11 cellular contexts compared by ENCODE assay signal in the genomic region with DNA sequence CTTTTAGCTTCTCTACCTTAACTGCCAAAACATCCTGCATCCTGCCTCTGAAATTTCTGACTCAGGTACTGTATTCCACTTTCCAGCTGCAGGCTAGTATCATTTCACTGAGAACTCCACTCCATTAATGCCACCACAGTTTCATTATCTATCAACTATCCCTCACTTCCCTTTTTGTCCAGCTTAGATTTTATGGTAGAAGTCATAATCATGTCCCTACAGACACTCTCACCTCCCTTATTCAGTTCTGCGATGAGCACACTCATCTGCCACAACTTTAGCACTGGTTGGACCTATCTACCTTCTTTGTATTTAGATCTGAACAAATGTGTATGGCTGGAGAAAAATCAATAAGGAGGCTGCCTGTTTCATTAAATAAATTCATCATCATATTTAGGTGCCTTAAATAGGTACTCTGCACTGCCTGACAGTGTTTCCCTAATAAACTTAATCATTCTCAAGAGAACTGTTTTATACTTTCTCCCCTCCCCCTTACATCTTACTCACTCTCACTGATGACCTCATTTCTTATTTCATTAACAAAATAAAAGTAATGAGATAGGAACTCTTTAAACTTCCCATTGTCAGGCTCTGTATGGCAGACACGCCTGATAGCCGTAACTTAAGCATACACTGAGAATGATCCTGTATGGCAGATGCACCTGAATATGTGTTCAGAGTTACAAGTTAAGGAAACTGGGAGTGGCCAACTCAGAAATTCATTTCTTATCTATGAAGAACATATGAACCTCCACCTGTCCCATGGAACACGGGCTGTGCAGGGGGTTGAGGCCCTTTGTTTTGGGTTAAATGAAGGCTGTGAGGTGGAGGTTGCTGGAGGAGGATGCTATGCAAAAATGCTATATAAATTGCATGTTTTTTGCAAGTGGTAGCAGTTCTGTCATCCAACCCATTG.
DNase-seq lines count a peak whose midpoint lies in the region; ATAC-seq, FAIRE-seq and TF ChIP-seq lines count a peak whose summit lies in the region.
"Had no signal": no experiment of that assay in that cellular context is flagged by ENCODE, and none has a peak within 500 bp of the region (broad histone marks: within the 10 kb centered on the region; RNA-seq: fewer than 3 reads in every experiment).

No MANE protein-coding gene starts in this region.

- POLR2A ChIA-PET in HepG2 (lab: Yijun Ruan, JAX) = no interaction called here

- FAIRE-seq in HepG2 (lab: Jason Lieb, UNC) = no peak

- H3K27me3 ChIP-seq in HepG2 (ENCODE audit: control insufficient read depth in 1 of 2, insufficient read depth in 2 of 2, low read length in 2 of 2) = peaks cover 0 to 2% of the 10 kb centered on the region in 2 experiments; a peak in 1 of 5 replicates
- no peaks in the 10 kb centered on the region for H3K27me3 ChIP-seq in WERI-Rb-1 (ENCODE audit: insufficient read depth, low read depth, severe bottlenecking)

- in situ Hi-C loops in HepG2 (cut with HindIII; ENCODE audit: extremely low pct_ligation_motif_present, low pct_unique_long_range_greater_than_20kb) = no loop called here

- no peaks in the 10 kb centered on the region for H3K79me2 ChIP-seq in HepG2 (ENCODE audit: insufficient read depth, low read length)

- TF ChIP-seq RAD21 in HepG2 (CRISPR knock-in tag; IDR thresholded peaks at IDR 0.05) = no peak

- WGBS in HepG2 (ENCODE audit: low lambda C conversion rate) = 39% methylated on average over 4 of the region's 4 CpGs

- H3K9me3 ChIP-seq in HepG2 (ENCODE audit: low read length) = no peaks in the 10 kb centered on the region
- H3K9me3 ChIP-seq in WERI-Rb-1 (ENCODE audit: severe bottlenecking) = no peaks in the 10 kb centered on the region

- TF ChIP-seq CTCF in HepG2 (CRISPR knock-in tag; IDR thresholded peaks at IDR 0.05) (no peak), WERI-Rb-1 (IDR thresholded peaks at IDR 0.05; ENCODE audit: low read depth, low read length) (no peak)

- no TSS peak for BruUV-seq in HepG2 (replicated peaks; lab: Mats Ljungman, UMichigan)

- no peak overlapping the region for H3K4me2 ChIP-seq in HepG2 (ENCODE audit: low read depth, low read length)

- ATAC-seq in GM18868 (IDR thresholded peaks at IDR 0.05; ENCODE audit: unreplicated experiment) = peak; percentile 74
- peak; percentile 56 for ATAC-seq in GM21825 (IDR thresholded peaks at IDR 0.05; ENCODE audit: unreplicated experiment)
- peak; percentile 46 for ATAC-seq in HG03460 (IDR thresholded peaks at IDR 0.05; ENCODE audit: unreplicated experiment)
- ATAC-seq in HepG2 = no peak

- H3K36me3 ChIP-seq in HepG2 (replicated peaks in 1 of 2; ENCODE audit: control insufficient read depth in 1 of 2, insufficient read depth in 2 of 2, low read length in 2 of 2) (no peaks in the 10 kb centered on the region), WERI-Rb-1 (no peaks in the 10 kb centered on the region)

- H3K4me3 ChIP-seq in HepG2 (replicated peaks in 1 of 3; ENCODE audit: insufficient read depth in 1 of 3, low read depth in 2 of 3, low read length in 3 of 3) = no peak overlapping the region
- no peak overlapping the region for H3K4me3 ChIP-seq in WERI-Rb-1 (ENCODE audit: low read depth, low read length)

- intact Hi-C loops in HepG2 (cut with micrococcal nuclease; ENCODE audit: unreplicated experiment) = loop anchor here (5.0 kb wide), 1 partner anchor 1487 kb away; no protein-coding TSS in a partner anchor

- no peak overlapping the region for H3K9ac ChIP-seq in HepG2 (ENCODE audit: insufficient read depth, low read depth, low read length)

- CTCF ChIA-PET in HepG2 (lab: Yijun Ruan, JAX; ENCODE audit: low intra/inter-chr PET ratio, low total read pairs) = no interaction called here

- TF ChIP-seq EP300 in HepG2 (IDR thresholded peaks at IDR 0.05; ENCODE audit: low read depth in 2 of 2, low read length in 2 of 2) (no peak), HepG2 (CRISPR knock-in tag; IDR thresholded peaks at IDR 0.05; ENCODE audit: borderline replicate concordance) (no peak)

- H4K20me1 ChIP-seq in HepG2 (ENCODE audit: insufficient read depth, low read length) = no peaks in the 10 kb centered on the region

- H3K27ac ChIP-seq in HepG2 (ENCODE audit: extremely low read length, insufficient read depth, low read length) (no peak overlapping the region), WERI-Rb-1 (no peak overlapping the region)
- H3K27ac ChIP-seq: SK-N-MC had no signal

- DNase-seq in HepG2 (ENCODE audit: low spot score) (no peak), hepatic stellate cell (ENCODE audit: low spot score) (no peak), WERI-Rb-1 (no peak), NCI-H2029 (lab: John Stamatoyannopoulos, UW) (no peak), NCI-H1105 treated with DMSO at 0.1 percent for 48 hours (lab: John Stamatoyannopoulos, UW) (no peak)
- DNase-seq: activated effector memory CD4-positive, alpha-beta T cell treated with Interleukin-2 at 50 U/mL for 16 hours; Karpas-422 had no signal

- no peaks in the 10 kb centered on the region for H3K4me1 ChIP-seq in HepG2 (ENCODE audit: insufficient read depth, low read length)

- no peak overlapping the region for H2AFZ ChIP-seq in HepG2 (ENCODE audit: low read length)

- TF ChIP-seq POLR2A in HepG2 (IDR thresholded peaks at IDR 0.05; ENCODE audit: insufficient read depth in 1 of 2, low read depth in 2 of 2, low read length in 2 of 2) = no peak

TF ChIP-seq in HepG2, 621 proteins besides CTCF, POLR2A, EP300 and RAD21:
- TF ChIP-seq ZNF343 (CRISPR knock-in tag; IDR thresholded peaks at IDR 0.05) (no peak), KLF13 (CRISPR knock-in tag; IDR thresholded peaks at IDR 0.05) (no peak), ATF7 (IDR thresholded peaks at IDR 0.05) (peak; percentile 44; the same call in 1 of the 2 replicates), ATF7 (CRISPR knock-in tag; IDR thresholded peaks at IDR 0.05) (no peak), ZBTB3 (CRISPR knock-in tag; IDR thresholded peaks at IDR 0.05; ENCODE audit: borderline replicate concordance, low read depth) (no peak)
